12 cellular contexts compared by ENCODE assay signal in the genomic region with DNA sequence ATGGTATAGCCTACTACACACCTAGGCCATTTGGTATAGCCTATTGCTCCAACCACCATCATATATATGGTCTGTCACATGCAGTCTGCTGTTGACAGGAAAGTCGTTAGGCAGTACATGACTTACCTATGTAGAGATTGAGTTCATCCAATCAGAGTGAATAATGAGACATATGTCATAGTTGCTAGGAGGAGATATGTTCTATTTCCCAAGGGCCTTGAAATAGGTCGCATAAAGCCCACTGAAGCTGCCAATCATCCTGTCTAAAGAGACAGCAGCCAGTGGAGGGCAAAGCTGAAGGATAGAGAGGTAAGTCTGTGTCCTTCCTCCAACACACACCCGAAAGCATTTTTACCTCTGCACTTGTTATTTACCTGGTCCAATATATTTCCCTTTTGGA.
DNase-seq lines count a peak whose midpoint lies in the region; ATAC-seq and TF ChIP-seq lines count a peak whose summit lies in the region.
"Had no signal": no experiment of that assay in that cellular context is flagged by ENCODE, and none has a peak within 500 bp of the region (broad histone marks: within the 10 kb centered on the region; RNA-seq: fewer than 3 reads in every experiment).

No MANE protein-coding gene starts in this region.

- H3K56ac ChIP-seq in IMR-90 (ENCODE audit: extremely low read depth, insufficient read depth, low read length): no peak overlapping the region

- 0 out of 4 replicates have a peak, but pooled peaks cover 0 to 8% of the 10 kb centered on the region in 2 experiments for H3K79me1 ChIP-seq in IMR-90 (ENCODE audit: low read depth in 1 of 2, low read length in 2 of 2)

- H3K14ac ChIP-seq in IMR-90 (replicated peaks; ENCODE audit: low read depth, low read length): no peak overlapping the region

- intact Hi-C loops in IMR-90 (cut with micrococcal nuclease): no loop called here

- H3K18ac ChIP-seq in IMR-90 (ENCODE audit: low read depth, low read length): no peak overlapping the region

- H3K27ac Mint-ChIP-seq in activated T-helper 17 cell treated with anti-CD3 and anti-CD28 coated beads, Interleukin-2, amount 50 U/mL, for 72 hours: no peak overlapping the region
- H3K27ac Mint-ChIP-seq: stimulated activated naive CD8-positive, alpha-beta T cell treated with anti-CD3 and anti-CD28 coated beads, Interleukin-15, Interleukin-2, amounts not matched to agents 100 ng/mL and 50 ng/mL, for 24 hours had no signal

- no peak overlapping the region for H4K8ac ChIP-seq in IMR-90 (ENCODE audit: low read depth in 2 of 2, low read length in 2 of 2)

- no peak overlapping the region for H3K4me2 ChIP-seq in IMR-90 (ENCODE audit: low read depth, low read length)

- no peak for TF ChIP-seq POLR2A in IMR-90 (IDR thresholded peaks at IDR 0.05; ENCODE audit: low read depth, low read length)

- H3K4me1 ChIP-seq in IMR-90 (ENCODE audit: control insufficient read depth, insufficient read depth, low read length): no peaks in the 10 kb centered on the region
- H3K4me1 ChIP-seq: right atrium auricular region had no signal

- CTCF ChIA-PET in IMR-90 (lab: Yijun Ruan, JAX): no interaction called here

- WGBS in IMR-90 (ENCODE audit: extremely low coverage in 2 of 2, insufficient read length in 1 of 2), 2 experiments: no CpG with 5 or more reads among the region's 3 CpGs

- in situ Hi-C loops in IMR-90 (cut with MboI; ENCODE audit: low sequenced_read_pairs): no loop called here

- no TSS peak for BruUV-seq in IMR-90 (replicated peaks; lab: Mats Ljungman, UMichigan)

- H2AFZ ChIP-seq in IMR-90 (replicated peaks; ENCODE audit: low read length, poor library complexity): no peak overlapping the region

- no peak overlapping the region for H2BK15ac ChIP-seq in IMR-90 (ENCODE audit: low read depth, low read length)

- no peak for TF ChIP-seq RAD21 in IMR-90 (IDR thresholded peaks at IDR 0.05; ENCODE audit: low read length)

- no peaks in the 10 kb centered on the region for H4K20me1 ChIP-seq in IMR-90 (ENCODE audit: insufficient read depth, low read length)

- DNase-seq in DMS114 treated with DMSO at 0.1 percent for 48 hours (lab: John Stamatoyannopoulos, UW; ENCODE audit: unreplicated experiment) (peak; percentile 47), IMR-90 (no peak), NCI-H1417 treated with DMSO at 0.1 percent for 48 hours (lab: John Stamatoyannopoulos, UW) (no peak), medulla oblongata (ENCODE audit: extremely low spot score) (no peak)
- DNase-seq in stimulated activated naive CD4-positive, alpha-beta T cell (lab: John Stamatoyannopoulos, UW): no peak
- no peak for DNase-seq in activated CD4-positive, alpha-beta T cell treated with anti-CD3 and anti-CD28 coated beads for 1 hour
- DNase-seq: activated CD4-positive, CD25-positive, alpha-beta regulatory T cell treated with anti-CD3 and anti-CD28 coated beads, Interleukin-2, amount 50 U/mL, for 72 hours; COR-L47 had no signal

- H3K36me3 Mint-ChIP-seq in activated T-helper 17 cell treated with anti-CD3 and anti-CD28 coated beads, Interleukin-2, amount 50 U/mL, for 72 hours (ENCODE audit: low read depth): no peaks in the 10 kb centered on the region

- no peak overlapping the region for H2BK5ac ChIP-seq in IMR-90 (ENCODE audit: low read depth, low read length, poor library complexity, severe bottlenecking)

- H2BK20ac ChIP-seq in IMR-90 (ENCODE audit: low read depth, low read length): no peak overlapping the region

- no peaks in the 10 kb centered on the region for H3K27me3 Mint-ChIP-seq in activated T-helper 17 cell treated with anti-CD3 and anti-CD28 coated beads, Interleukin-2, amount 50 U/mL, for 72 hours
- H3K27me3 Mint-ChIP-seq: stimulated activated naive CD8-positive, alpha-beta T cell treated with anti-CD3 and anti-CD28 coated beads, Interleukin-15, Interleukin-2, amounts not matched to agents 100 ng/mL and 50 ng/mL, for 24 hours had no signal

- H4K5ac ChIP-seq in IMR-90 (ENCODE audit: low read depth, low read length): no peak overlapping the region

- no peak for TF ChIP-seq CTCF in IMR-90 (conservative IDR thresholded peaks at IDR 0.05; ENCODE audit: low read depth, low read length)

- dilution Hi-C loops in IMR-90 (cut with HindIII; ENCODE audit: low sequenced_read_pairs, unreplicated experiment): no loop called here

- no peaks in the 10 kb centered on the region for H3K27me3 ChIP-seq in IMR-90 (ENCODE audit: control insufficient read depth, insufficient read depth, low read length)
- H3K27me3 ChIP-seq: right atrium auricular region had no signal

- no peak overlapping the region for H3K9ac ChIP-seq in IMR-90 (ENCODE audit: low read depth, low read length)

- no peaks in the 10 kb centered on the region for H3K4me1 Mint-ChIP-seq in activated T-helper 17 cell treated with anti-CD3 and anti-CD28 coated beads, Interleukin-2, amount 50 U/mL, for 72 hours

- H3K9me1 ChIP-seq in IMR-90 (ENCODE audit: insufficient read depth, low read length): no peaks in the 10 kb centered on the region; the same call in 1 of the 2 replicates

- ATAC-seq in GM19467 (IDR thresholded peaks at IDR 0.05; ENCODE audit: unreplicated experiment) (peak; percentile 66), IMR-90 (ENCODE audit: low read depth) (no peak)
- peak; percentile 43 for ATAC-seq in activated T-helper 17 cell treated with anti-CD3 and anti-CD28 coated beads, Interleukin-2, amount 50 U/mL, for 72 hours (replicated peaks)

- no peak overlapping the region for H2BK120ac ChIP-seq in IMR-90 (ENCODE audit: low read depth, low read length)

- no peak overlapping the region for H4K91ac ChIP-seq in IMR-90 (ENCODE audit: insufficient read depth, low read depth, low read length)

- no peak overlapping the region for H2AK9ac ChIP-seq in IMR-90 (replicated peaks; ENCODE audit: low read depth, low read length, poor library complexity)

- no peak overlapping the region for H3K4me3 ChIP-seq in IMR-90 (ENCODE audit: insufficient read depth, low read depth, low read length)
- H3K4me3 ChIP-seq: right atrium auricular region had no signal

- no peaks in the 10 kb centered on the region for H3K36me3 ChIP-seq in IMR-90 (ENCODE audit: control insufficient read depth, insufficient read depth, low read length)
- H3K36me3 ChIP-seq: right atrium auricular region had no signal

- H3K27ac ChIP-seq in IMR-90 (ENCODE audit: insufficient read depth, low read length): no peak overlapping the region
- H3K27ac ChIP-seq: right atrium auricular region had no signal

- H3K4me3 Mint-ChIP-seq in activated T-helper 17 cell treated with anti-CD3 and anti-CD28 coated beads, Interleukin-2, amount 50 U/mL, for 72 hours: no peak overlapping the region
- H3K4me3 Mint-ChIP-seq: stimulated activated naive CD8-positive, alpha-beta T cell treated with anti-CD3 and anti-CD28 coated beads, Interleukin-15, Interleukin-2, amounts not matched to agents 100 ng/mL and 50 ng/mL, for 24 hours had no signal

- H3K9me3 ChIP-seq in IMR-90 (ENCODE audit: control insufficient read depth, insufficient read depth, low read length): no peaks in the 10 kb centered on the region

- no peak overlapping the region for H2AK5ac ChIP-seq in IMR-90 (ENCODE audit: low read depth, low read length)

- H3K4ac ChIP-seq in IMR-90 (ENCODE audit: low read depth, low read length): no peak overlapping the region

- POLR2A ChIA-PET in IMR-90 (lab: Charles Lee; ENCODE audit: unreplicated experiment): no interaction called here

- no peak overlapping the region for H3K23ac ChIP-seq in IMR-90 (ENCODE audit: low read depth, low read length)

- peaks cover 6% of the 10 kb centered on the region for H3K9me3 Mint-ChIP-seq in activated T-helper 17 cell treated with anti-CD3 and anti-CD28 coated beads, Interleukin-2, amount 50 U/mL, for 72 hours

TF ChIP-seq in IMR-90, 13 proteins besides CTCF, POLR2A, EP300 and RAD21:
- TF ChIP-seq RFX5 (IDR thresholded peaks at IDR 0.05; ENCODE audit: low read depth, low read length) (peak; percentile 91), MAFK (IDR thresholded peaks at IDR 0.05; ENCODE audit: low read depth, low read length) (no peak)
